30 cellular contexts compared by ENCODE assay signal in genomic region chr22:26702906-26703830, GRCh38. TPM values are rescaled to one million over a fixed set of nuclear protein-coding genes. Genes with fewer than 3 reads are reported as not detected.
A peak's percentile ranks its signal among the peaks of the same experiment; 100 is the strongest.
DNase-seq lines count a peak whose midpoint lies in the region; ATAC-seq, FAIRE-seq and TF ChIP-seq lines count a peak whose summit lies in the region.
"Had no signal": no experiment of that assay in that cellular context is flagged by ENCODE, and none has a peak within 500 bp of the region (broad histone marks: within the 10 kb centered on the region; RNA-seq: fewer than 3 reads in every experiment).

No MANE protein-coding gene starts in this region.

- peaks cover 8% of the 10 kb centered on the region; the same call in 2 of the 3 replicates for H3K4me1 ChIP-seq in A549
- H3K4me1 ChIP-seq in tibial nerve: no peaks in the 10 kb centered on the region
- H3K4me1 ChIP-seq: lower lobe of right lung, thyroid gland had no signal

- CTCF ChIA-PET in A549 (lab: Yijun Ruan, JAX): no interaction called here

- in situ Hi-C loops in astrocyte of the cerebellum (cut with HindIII; ENCODE audit: low sequenced_read_pairs): no loop called here

- POLR2A ChIA-PET in A549 (lab: Yijun Ruan, JAX): no interaction called here

- TF ChIP-seq EP300 in A549 (IDR thresholded peaks at IDR 0.05) (no peak), tibial nerve (IDR thresholded peaks at IDR 0.05) (no peak)

- peaks cover 5% of the 10 kb centered on the region; the same call in 1 of the 2 replicates for H3K9me3 Mint-ChIP-seq in HFFc6
- H3K9me3 Mint-ChIP-seq: activated naive CD4-positive, alpha-beta T cell treated with anti-CD3 and anti-CD28 coated beads, Interleukin-2, amount 50 U/mL, for 24 hours; natural killer cell treated with Interleukin-12 subunit alpha and Interleukin-12 subunit beta and Interleukin-15 and Interleukin-18, amount 100 ng/mL, for 72 hours had no signal

- peak in 1 of 2 experiments; percentile 33; a peak in 3 of 6 replicates for ATAC-seq in A549
- no peak for ATAC-seq in GM21717 (IDR thresholded peaks at IDR 0.05; ENCODE audit: unreplicated experiment)
- ATAC-seq: lower lobe of right lung; natural killer cell treated with Interleukin-12 subunit alpha and Interleukin-12 subunit beta and Interleukin-15 and Interleukin-18, amount 100 ng/mL, for 72 hours; T-cell had no signal

- H3K27ac ChIP-seq in A549 (peak overlapping the region in 1 of 2 experiments; percentile 20; a peak in 1 of 6 replicates), tibial nerve (no peak overlapping the region)
- H3K27ac ChIP-seq: lower lobe of right lung, thyroid gland had no signal

- H3K27ac Mint-ChIP-seq in HFFc6: no peak overlapping the region
- H3K27ac Mint-ChIP-seq: activated naive CD4-positive, alpha-beta T cell treated with anti-CD3 and anti-CD28 coated beads, Interleukin-2, amount 50 U/mL, for 24 hours; activated T-helper 2 cell treated with anti-CD3 and anti-CD28 coated beads, Interferon-gamma antibody, Interleukin-2, Interleukin-4, amounts not matched to agents 10 μg/mL and 5 μg/mL and 100 μg/mL, durations not matched to agents 14 hours and 24 hours and 36 hours; natural killer cell treated with Interleukin-12 subunit alpha and Interleukin-12 subunit beta and Interleukin-15 and Interleukin-18, amount 100 ng/mL, for 72 hours; stimulated activated naive CD8-positive, alpha-beta T cell treated with anti-CD3 and anti-CD28 coated beads, Interleukin-15, Interleukin-2, amounts not matched to agents 100 ng/mL and 50 ng/mL, for 24 hours; T-cell had no signal

- H3K36me3 ChIP-seq in tibial nerve: peaks cover 0 to 42% (median 0%) of the 10 kb centered on the region in 3 donors

- DNase-seq in A549 (ENCODE audit: low read depth in 1 of 2, low spot score in 1 of 2): peak in 1 of 2 experiments; percentile 29
- DNase-seq in HFFc6: peak; percentile 64
- peak; percentile 46 for DNase-seq in astrocyte of the cerebellum (ENCODE audit: low read depth)
- DNase-seq in fibroblast of peridontal ligament (ENCODE audit: extremely low read depth): peak; percentile 73
- DNase-seq in tibial nerve (ENCODE audit: low spot score in 2 of 2): no peak
- DNase-seq in NCI-H2081 (lab: John Stamatoyannopoulos, UW): no peak
- DNase-seq in NCI-H2171 (lab: John Stamatoyannopoulos, UW): no peak
- DNase-seq: activated CD4-positive, alpha-beta T cell treated with anti-CD3 and anti-CD28 coated beads, Interleukin-2, amount 50 U/mL, for 48 hours; activated CD8-positive, alpha-beta memory T cell treated with anti-CD3 and anti-CD28 coated beads, Interleukin-2, amount 50 U/mL, for 4 hours; anterior cingulate cortex; CD4-positive, alpha-beta memory T cell; dermis blood vessel endothelial cell; H7; head of caudate nucleus; lower lobe of right lung; NCI-H1092 treated with DMSO at 0.1 percent for 48 hours; NCI-H187; NCI-H526 treated with DMSO at 0.1 percent for 48 hours; SHP77; small intestine; T-cell; thyroid gland had no signal

- no peak for TF ChIP-seq POLR2A in A549 (IDR thresholded peaks at IDR 0.05; ENCODE audit: low read length)
- no peak for TF ChIP-seq POLR2A in tibial nerve (IDR thresholded peaks at IDR 0.05)

- H3K36me3 Mint-ChIP-seq in HFFc6 (ENCODE audit: low read depth): peaks cover 53% of the 10 kb centered on the region

- no peak for FAIRE-seq in A549 (lab: Jason Lieb, UNC)
- FAIRE-seq: endometrium, small intestine, TTC549 had no signal

- H3K4me3 ChIP-seq in A549 (no peak overlapping the region), astrocyte of the cerebellum (ENCODE audit: low read depth, low read length) (no peak overlapping the region), tibial nerve (no peak overlapping the region)
- H3K4me3 ChIP-seq: lower lobe of right lung, thyroid gland had no signal

- no peaks in the 10 kb centered on the region for H3K27me3 ChIP-seq in tibial nerve
- H3K27me3 ChIP-seq: thyroid gland had no signal

- no peak overlapping the region for H3K4me2 ChIP-seq in A549

- peaks cover 36% of the 10 kb centered on the region for H3K9me3 ChIP-seq in A549
- H3K9me3 ChIP-seq in tibial nerve: peaks cover 0 to 22% (median 2%) of the 10 kb centered on the region in 4 donors
- H3K9me3 ChIP-seq: thyroid gland had no signal

- H3K4me1 Mint-ChIP-seq in HFFc6 (ENCODE audit: low read depth): peaks cover 33% of the 10 kb centered on the region

- no peak for TF ChIP-seq CTCF in A549 (IDR thresholded peaks at IDR 0.05)
- TF ChIP-seq CTCF in HFFc6 (IDR thresholded peaks at IDR 0.05): no peak
- TF ChIP-seq CTCF in astrocyte of the cerebellum (IDR thresholded peaks at IDR 0.05; ENCODE audit: low read depth, low read length, missing control alignments): no peak
- no peak for TF ChIP-seq CTCF in tibial nerve (IDR thresholded peaks at IDR 0.05)

- no peaks in the 10 kb centered on the region; the same call in 1 of the 2 replicates for H3K27me3 Mint-ChIP-seq in HFFc6 (ENCODE audit: insufficient read depth)
- H3K27me3 Mint-ChIP-seq: activated naive CD4-positive, alpha-beta T cell treated with anti-CD3 and anti-CD28 coated beads, Interleukin-2, amount 50 U/mL, for 24 hours; CD4-positive, alpha-beta memory T cell; central memory CD8-positive, alpha-beta T cell; natural killer cell treated with Interleukin-12 subunit alpha and Interleukin-12 subunit beta and Interleukin-15 and Interleukin-18, amount 100 ng/mL, for 72 hours; stimulated activated naive CD8-positive, alpha-beta T cell treated with anti-CD3 and anti-CD28 coated beads, Interleukin-15, Interleukin-2, amounts not matched to agents 100 ng/mL and 50 ng/mL, for 24 hours; T-cell had no signal

- 84% methylated on average over 6 of the region's 6 CpGs for WGBS in A549 (ENCODE audit: missing lambda C conversion rate)
- 92 to 95% methylated on average over 6 of the region's 6 CpGs for WGBS in tibial nerve, 2 donors

- no peak overlapping the region for H3K4me3 Mint-ChIP-seq in HFFc6
- H3K4me3 Mint-ChIP-seq: activated naive CD4-positive, alpha-beta T cell treated with anti-CD3 and anti-CD28 coated beads, Interleukin-2, amount 50 U/mL, for 24 hours; CD4-positive, alpha-beta memory T cell; central memory CD8-positive, alpha-beta T cell; natural killer cell treated with Interleukin-12 subunit alpha and Interleukin-12 subunit beta and Interleukin-15 and Interleukin-18, amount 100 ng/mL, for 72 hours; stimulated activated naive CD8-positive, alpha-beta T cell treated with anti-CD3 and anti-CD28 coated beads, Interleukin-15, Interleukin-2, amounts not matched to agents 100 ng/mL and 50 ng/mL, for 24 hours; T-cell had no signal

- no peak for TF ChIP-seq RAD21 in A549 (conservative IDR thresholded peaks at IDR 0.05 in 1 of 2, IDR thresholded peaks at IDR 0.05 in 1 of 2)

TF ChIP-seq in A549, 52 proteins besides CTCF, POLR2A, EP300 and RAD21:
- TF ChIP-seq JUNB (IDR thresholded peaks at IDR 0.05) (peak; percentile 32; the same call in 1 of the 2 replicates), KDM1A (IDR thresholded peaks at IDR 0.05; ENCODE audit: low read depth) (peak; percentile 68; the same call in 1 of the 2 replicates), FOSL2 (IDR thresholded peaks at IDR 0.05) (no peak), FOSL2 (CRISPR knock-in tag; IDR thresholded peaks at IDR 0.05) (peak; percentile 57), HDAC2 (IDR thresholded peaks at IDR 0.05) (no peak), GATA3 (IDR thresholded peaks at IDR 0.05; ENCODE audit: borderline replicate concordance) (peak; percentile 79; the same call in 1 of the 2 replicates), FOXS1 (CRISPR knock-in tag; IDR thresholded peaks at IDR 0.05) (no peak)

RNA-seq across cellular contexts. Expression of gene MIAT, which starts 45.8 kb away (rescaled TPM):
- polyA plus RNA-seq in A549 (2011; rRNA removed): 2.2 and 3.1 TPM in 2 replicates
- 0.36 and 0.48 TPM in 2 replicates for polyA plus RNA-seq in A549 (2012; cell fraction: cytosol; rRNA removed)
- 2.7 and 4.2 TPM in 2 replicates for polyA plus RNA-seq in A549 (2012; cell fraction: nucleus; rRNA removed)
- polyA plus RNA-seq in A549 (2017; fragmentation: RNase III; extraction: RNeasy Plus Mini Kit Qiagen cat#74134 plus additional on column Dnase treatment): 1.1 to 2.2 TPM (median 1.5 TPM) in 3 replicates
- 3.3 and 5.2 TPM in 2 replicates for polyA minus RNA-seq in A549 (2011; rRNA and poly(A)+ RNA removed)
- under 1 TPM; 0.55 to 0.89 (median 0.75) TPM for total RNA-seq in HFFc6 (2021; fragmentation: NEBNext Ultra II Directional; extraction: Animal tissue kit (Norgen Biotek cat#: 25700))
- 1 to 10 TPM in 1 of 4 donors, under 1 TPM in 3; 0.42 to 1.5 (median 0.62) TPM for total RNA-seq in tibial nerve

Comparison
In these comparisons a context has a peak if more than half of its experiments do, and no peak if none do; other contexts are left out.
1. DNase-seq: peak in HFFc6 (single experiment), astrocyte of the cerebellum (single experiment) and fibroblast of peridontal ligament (single experiment); none in tibial nerve (0 of 2), NCI-H2081 (0 of 2) and NCI-H2171 (single experiment).